ENCODE assay signal across 24 cellular contexts in genomic region chr11:72375241-72375640, GRCh38. TPM values are rescaled to one million over a fixed set of nuclear protein-coding genes. Genes with fewer than 3 reads are reported as not detected.
DNase-seq lines count a peak whose midpoint lies in the region; ATAC-seq and TF ChIP-seq lines count a peak whose summit lies in the region.
"Had no signal": no experiment of that assay in that cellular context is flagged by ENCODE, and none has a peak within 500 bp of the region (broad histone marks: within the 10 kb centered on the region; RNA-seq: fewer than 3 reads in every experiment).

No MANE protein-coding gene starts in this region.

- BruUV-seq in PC-3 (replicated peaks; lab: Mats Ljungman, UMichigan), result no TSS peak

- peak overlapping the region; percentile 15 for H3K27ac Mint-ChIP-seq in glutamatergic neuron (ENCODE audit: unreplicated experiment)
- H3K27ac Mint-ChIP-seq: CD14-positive monocyte; CD8-positive, alpha-beta memory T cell had no signal

- DNase-seq in D341Med (ENCODE audit: low spot score) (peak; percentile 65), NCI-H2171 (lab: John Stamatoyannopoulos, UW) (peak; percentile 14), NCI-H82 treated with DMSO at 0.1 percent for 48 hours (lab: John Stamatoyannopoulos, UW; ENCODE audit: unreplicated experiment) (peak; percentile 67), glutamatergic neuron (no peak), PC-3 (no peak), left ventricle myocardium inferior (no peak)
- DNase-seq: BE2C; CD8-positive, alpha-beta memory T cell; GM23248; H7; Karpas-422; NCI-H1105; NCI-H1436 treated with DMSO at 0.1 percent for 48 hours; NCI-H2029; NCI-H226; NCI-H510A; NCI-H774; Right ventricle myocardium superior; RPMI8226 had no signal

- H3K4me1 Mint-ChIP-seq in glutamatergic neuron (ENCODE audit: low read depth, unreplicated experiment), result peaks cover 12% of the 10 kb centered on the region
- H3K4me1 Mint-ChIP-seq: CD8-positive, alpha-beta memory T cell had no signal

- H3K4me3 Mint-ChIP-seq in glutamatergic neuron (ENCODE audit: unreplicated experiment), result peak overlapping the region; percentile 9
- H3K4me3 Mint-ChIP-seq: CD14-positive monocyte; CD8-positive, alpha-beta memory T cell had no signal

- no peaks in the 10 kb centered on the region for H4K20me1 ChIP-seq in PC-3 (ENCODE audit: low read length)

- CTCF ChIA-PET in PC-3 (lab: Charles Lee), result no interaction called here

- H3F3A ChIP-seq in PC-3 (ENCODE audit: low read length, unreplicated experiment), result no peaks in the 10 kb centered on the region

- H3K4me3 ChIP-seq in PC-3 (ENCODE audit: low read length) (no peak overlapping the region), left ventricle myocardium inferior (no peak overlapping the region)
- H3K4me3 ChIP-seq: GM23248, SJSA1 had no signal

- POLR2A ChIA-PET in PC-3 (lab: Charles Lee; ENCODE audit: unreplicated experiment), result no interaction called here

- no peak for ATAC-seq in GM18858 (IDR thresholded peaks at IDR 0.05; ENCODE audit: unreplicated experiment)
- ATAC-seq in PC-3, result no peak
- ATAC-seq: HepG2 had no signal

- H3K9ac ChIP-seq in PC-3 (ENCODE audit: low read length), result no peak overlapping the region
- H3K9ac ChIP-seq: GM23248 had no signal

- H3K36me3 ChIP-seq in PC-3 (ENCODE audit: low read depth, low read length) (peaks cover 6% of the 10 kb centered on the region; the same call in 1 of the 2 replicates), left ventricle myocardium inferior (no peaks in the 10 kb centered on the region)
- H3K36me3 ChIP-seq: SJSA1 had no signal

- H3K4me1 ChIP-seq in PC-3 (ENCODE audit: insufficient read depth, low read length), result no peaks in the 10 kb centered on the region
- H3K4me1 ChIP-seq in left ventricle myocardium inferior, result peaks cover 24% of the 10 kb centered on the region
- H3K4me1 ChIP-seq: SJSA1 had no signal

- H3K27me3 ChIP-seq in PC-3 (ENCODE audit: low read length), result no peaks in the 10 kb centered on the region
- no peaks in the 10 kb centered on the region for H3K27me3 ChIP-seq in left ventricle myocardium inferior (ENCODE audit: low read depth)
- H3K27me3 ChIP-seq: BE2C, SJSA1 had no signal

- H3K36me3 Mint-ChIP-seq in glutamatergic neuron (ENCODE audit: unreplicated experiment), result no peaks in the 10 kb centered on the region

- H3K4me2 ChIP-seq in PC-3 (ENCODE audit: low read length), result no peak overlapping the region

- TF ChIP-seq CTCF in glutamatergic neuron (IDR thresholded peaks at IDR 0.05; ENCODE audit: partially characterized antibody, unreplicated experiment) (no peak), PC-3 (conservative IDR thresholded peaks at IDR 0.05; ENCODE audit: low read depth, low read length) (no peak), left ventricle myocardium inferior (IDR thresholded peaks at IDR 0.05; ENCODE audit: borderline replicate concordance) (no peak)

- no peaks in the 10 kb centered on the region for H3K9me2 ChIP-seq in PC-3 (replicated peaks; ENCODE audit: low read length)

- no peaks in the 10 kb centered on the region for H3K79me2 ChIP-seq in PC-3 (ENCODE audit: low read length)

- H3K27me3 Mint-ChIP-seq in glutamatergic neuron (ENCODE audit: unreplicated experiment), result peaks cover 6% of the 10 kb centered on the region
- H3K27me3 Mint-ChIP-seq: CD8-positive, alpha-beta memory T cell had no signal

- H2AFZ ChIP-seq in PC-3 (ENCODE audit: low read length), result no peak overlapping the region
- H2AFZ ChIP-seq: GM23248 had no signal

- H3K9me3 ChIP-seq in PC-3 (ENCODE audit: low read length) (no peaks in the 10 kb centered on the region), left ventricle myocardium inferior (replicated peaks) (no peaks in the 10 kb centered on the region)
- H3K9me3 ChIP-seq: BE2C, SJSA1 had no signal

- H3K27ac ChIP-seq in PC-3 (ENCODE audit: low read length) (no peak overlapping the region), left ventricle myocardium inferior (replicated peaks) (no peak overlapping the region)
- H3K27ac ChIP-seq: 22Rv1, GM23248, SJSA1 had no signal

- intact Hi-C loops in PC-3 (cut with micrococcal nuclease), result no loop called here
- intact Hi-C loops in left ventricle myocardium inferior (cut with micrococcal nuclease), result no loop called here

- peaks cover 3% of the 10 kb centered on the region for H3K9me3 Mint-ChIP-seq in glutamatergic neuron (ENCODE audit: unreplicated experiment)
- H3K9me3 Mint-ChIP-seq: CD14-positive monocyte; CD8-positive, alpha-beta memory T cell had no signal

RNA-seq across cellular contexts. Expression of gene CLPB, which starts 59.1 kb away (rescaled TPM):
- 40.6 TPM for total RNA-seq in glutamatergic neuron (ENCODE audit: unreplicated experiment)
- total RNA-seq in PC-3 (2014; rRNA removed), result 83.0 and 107 TPM in 2 replicates
- 20.5 TPM for total RNA-seq in left ventricle myocardium inferior

Comparison
In these comparisons a context has a peak if more than half of its experiments do, and no peak if none do; other contexts are left out.
1. DNase-seq: peak in D341Med (single experiment), NCI-H2171 (single experiment) and NCI-H82 treated with DMSO at 0.1 percent for 48 hours (single experiment); none in glutamatergic neuron (single experiment), PC-3 (single experiment) and left ventricle myocardium inferior (single experiment).